23 cellular contexts compared by ENCODE assay signal in the genomic region with DNA sequence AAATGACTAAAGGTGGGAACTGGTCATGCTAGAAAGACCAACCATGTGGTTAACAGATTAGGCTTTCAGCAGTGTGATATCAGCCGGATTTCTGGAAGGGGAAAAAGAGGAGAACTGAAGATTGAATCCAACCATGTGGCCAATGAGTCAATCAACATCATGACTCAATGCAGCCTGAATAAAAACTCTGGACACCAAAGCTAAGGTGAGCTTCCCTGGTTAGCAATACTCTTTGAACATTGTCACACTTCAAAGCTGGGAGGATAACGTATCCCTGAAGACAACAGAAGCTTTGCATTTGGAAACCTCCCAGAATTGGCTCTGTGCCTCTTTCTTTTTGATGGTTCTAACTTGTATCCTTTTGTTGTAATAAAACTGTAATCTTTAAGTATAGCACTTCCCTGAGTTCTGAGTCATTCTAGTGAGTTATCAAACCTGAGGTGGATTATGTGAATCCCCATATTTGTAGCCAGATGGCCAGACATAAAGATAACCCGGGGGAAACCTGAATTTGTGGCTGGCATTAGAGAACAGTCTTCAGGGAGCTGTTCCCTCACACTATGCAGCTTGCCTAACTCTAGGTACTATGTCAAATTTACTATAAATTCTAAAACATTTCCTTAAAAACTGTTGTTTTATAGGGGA.
DNase-seq lines count a peak whose midpoint lies in the region; ATAC-seq, FAIRE-seq and TF ChIP-seq lines count a peak whose summit lies in the region.
"Had no signal": no experiment of that assay in that cellular context is flagged by ENCODE, and none has a peak within 500 bp of the region (broad histone marks: within the 10 kb centered on the region; RNA-seq: fewer than 3 reads in every experiment).

No MANE protein-coding gene starts in this region.

- H3K36me3 Mint-ChIP-seq in astrocyte (ENCODE audit: low read depth, unreplicated experiment) = no peaks in the 10 kb centered on the region
- H3K36me3 Mint-ChIP-seq: activated CD8-positive, alpha-beta memory T cell treated with anti-CD3 and anti-CD28 coated beads, Interleukin-2, amount 10 ng/mL, durations not matched to agents 7 days and 5 days; activated naive CD8-positive, alpha-beta T cell treated with anti-CD3 and anti-CD28 coated beads for 36 hours; CD8-positive, alpha-beta T cell had no signal

- no peaks in the 10 kb centered on the region for H3K27me3 ChIP-seq in astrocyte (ENCODE audit: insufficient read depth, low read length)
- H3K27me3 ChIP-seq: heart right ventricle, transverse colon had no signal

- H4K20me1 ChIP-seq in astrocyte (ENCODE audit: insufficient read depth, low read length) = no peaks in the 10 kb centered on the region

- no peaks in the 10 kb centered on the region for H3K79me2 ChIP-seq in astrocyte (ENCODE audit: insufficient read depth, low read length)

- H3K36me3 ChIP-seq in astrocyte (ENCODE audit: insufficient read depth, low read length) = no peaks in the 10 kb centered on the region
- H3K36me3 ChIP-seq in mucosa of descending colon (ENCODE audit: low read depth) = no peaks in the 10 kb centered on the region
- H3K36me3 ChIP-seq: heart right ventricle, transverse colon had no signal

- no peak overlapping the region for H3K4me2 ChIP-seq in astrocyte (ENCODE audit: low read length)

- no peak overlapping the region for H3K27ac Mint-ChIP-seq in astrocyte (ENCODE audit: unreplicated experiment)
- H3K27ac Mint-ChIP-seq: activated CD4-positive, alpha-beta T cell treated with anti-CD3 and anti-CD28 coated beads, Interleukin-2, amount 10 ng/mL, durations not matched to agents 24 days and 14 days; activated CD8-positive, alpha-beta memory T cell treated with anti-CD3 and anti-CD28 coated beads, Interleukin-2, amount 10 ng/mL, durations not matched to agents 7 days and 5 days; activated naive CD8-positive, alpha-beta T cell treated with anti-CD3 and anti-CD28 coated beads for 36 hours; activated T-helper 17 cell treated with anti-CD3 and anti-CD28 coated beads, Interleukin-2, amount 50 U/mL, for 72 hours; CD8-positive, alpha-beta T cell; stimulated activated naive CD8-positive, alpha-beta T cell treated with anti-CD3 and anti-CD28 coated beads, Interleukin-15, Interleukin-2, amounts not matched to agents 100 ng/mL and 50 ng/mL, for 24 hours had no signal

- no peaks in the 10 kb centered on the region for H3K9me3 ChIP-seq in astrocyte (ENCODE audit: insufficient read depth, low read depth, low read length)
- no peaks in the 10 kb centered on the region for H3K9me3 ChIP-seq in mucosa of descending colon
- H3K9me3 ChIP-seq: transverse colon had no signal

- no peak overlapping the region for H3K4me3 ChIP-seq in astrocyte (ENCODE audit: insufficient read depth, low read depth, low read length)
- H3K4me3 ChIP-seq in mucosa of descending colon = no peak overlapping the region
- H3K4me3 ChIP-seq: heart right ventricle, transverse colon had no signal

- ATAC-seq in mucosa of descending colon (peak; percentile 53), HG02870 (IDR thresholded peaks at IDR 0.05; ENCODE audit: unreplicated experiment) (no peak), GM21717 (IDR thresholded peaks at IDR 0.05; ENCODE audit: unreplicated experiment) (no peak), esophagus mucosa (no peak), HG03139 (IDR thresholded peaks at IDR 0.05; ENCODE audit: unreplicated experiment) (no peak)
- ATAC-seq: activated CD8-positive, alpha-beta memory T cell treated with anti-CD3 and anti-CD28 coated beads, Interleukin-2, amount 10 ng/mL, durations not matched to agents 7 days and 5 days; activated T-helper 17 cell treated with anti-CD3 and anti-CD28 coated beads, Interleukin-2, amount 50 U/mL, for 72 hours; CD8-positive, alpha-beta T cell; heart right ventricle had no signal

- H3K27ac ChIP-seq in astrocyte (ENCODE audit: low read depth, low read length) = peak overlapping the region; percentile 6
- H3K27ac ChIP-seq: heart right ventricle, transverse colon had no signal

- intact Hi-C loops in mucosa of descending colon (cut with DNase I, micrococcal nuclease) = no loop called here

- DNase-seq in EL (peak; percentile 37), LHCN-M2 (ENCODE audit: low read depth) (peak; percentile 42), astrocyte (ENCODE audit: low read depth) (peak; percentile 45), mucosa of descending colon (no peak)
- DNase-seq: activated CD4-positive, alpha-beta T cell treated with anti-CD3 and anti-CD28 coated beads, Interleukin-2, amount 10 ng/mL, durations not matched to agents 24 days and 14 days; activated CD8-positive, alpha-beta memory T cell treated with anti-CD3 and anti-CD28 coated beads, Interleukin-2, amount 10 ng/mL, durations not matched to agents 7 days and 5 days; activated naive CD8-positive, alpha-beta T cell treated with anti-CD3 and anti-CD28 coated beads for 36 hours; CD8-positive, alpha-beta T cell; heart right ventricle; MM.1S; NCI-H1436 treated with DMSO at 0.1 percent for 48 hours; NCI-H526 treated with DMSO at 0.1 percent for 48 hours; SIG-M5; stimulated activated CD4-positive, alpha-beta T cell treated with anti-CD3 and anti-CD28 coated beads, Interleukin-4, amount 100 ng/mL, for 24 hours; T-helper 1 cell; transverse colon had no signal

- peak; percentile 76 for FAIRE-seq in astrocyte (lab: Jason Lieb, UNC)
- FAIRE-seq: colon had no signal

- peaks cover 22% of the 10 kb centered on the region for H3K4me1 Mint-ChIP-seq in astrocyte (ENCODE audit: low read depth, unreplicated experiment)
- H3K4me1 Mint-ChIP-seq: activated CD4-positive, alpha-beta T cell treated with anti-CD3 and anti-CD28 coated beads, Interleukin-2, amount 10 ng/mL, durations not matched to agents 24 days and 14 days; activated CD8-positive, alpha-beta memory T cell treated with anti-CD3 and anti-CD28 coated beads, Interleukin-2, amount 10 ng/mL, durations not matched to agents 7 days and 5 days; activated naive CD8-positive, alpha-beta T cell treated with anti-CD3 and anti-CD28 coated beads for 36 hours; activated T-helper 17 cell treated with anti-CD3 and anti-CD28 coated beads, Interleukin-2, amount 50 U/mL, for 72 hours had no signal

- no peaks in the 10 kb centered on the region for H3K9me3 Mint-ChIP-seq in astrocyte (ENCODE audit: unreplicated experiment)
- H3K9me3 Mint-ChIP-seq: activated CD4-positive, alpha-beta T cell treated with anti-CD3 and anti-CD28 coated beads, Interleukin-2, amount 10 ng/mL, durations not matched to agents 24 days and 14 days; activated naive CD8-positive, alpha-beta T cell treated with anti-CD3 and anti-CD28 coated beads for 36 hours; activated T-helper 17 cell treated with anti-CD3 and anti-CD28 coated beads, Interleukin-2, amount 50 U/mL, for 72 hours; stimulated activated naive CD8-positive, alpha-beta T cell treated with anti-CD3 and anti-CD28 coated beads, Interleukin-15, Interleukin-2, amounts not matched to agents 100 ng/mL and 50 ng/mL, for 24 hours had no signal

- H3K4me1 ChIP-seq in astrocyte (ENCODE audit: insufficient read depth, low read length) (no peaks in the 10 kb centered on the region), mucosa of descending colon (ENCODE audit: low read depth) (no peaks in the 10 kb centered on the region)
- H3K4me1 ChIP-seq: heart right ventricle, transverse colon had no signal

- TF ChIP-seq CTCF in astrocyte (IDR thresholded peaks at IDR 0.05; ENCODE audit: insufficient read depth, low read depth, low read length) (no peak), mucosa of descending colon (IDR thresholded peaks at IDR 0.05) (no peak)

- H3K4me3 Mint-ChIP-seq in astrocyte (ENCODE audit: unreplicated experiment) = no peak overlapping the region
- H3K4me3 Mint-ChIP-seq: activated CD4-positive, alpha-beta T cell treated with anti-CD3 and anti-CD28 coated beads, Interleukin-2, amount 10 ng/mL, durations not matched to agents 24 days and 14 days; activated CD8-positive, alpha-beta memory T cell treated with anti-CD3 and anti-CD28 coated beads, Interleukin-2, amount 10 ng/mL, durations not matched to agents 7 days and 5 days; activated naive CD8-positive, alpha-beta T cell treated with anti-CD3 and anti-CD28 coated beads for 36 hours; activated T-helper 17 cell treated with anti-CD3 and anti-CD28 coated beads, Interleukin-2, amount 50 U/mL, for 72 hours; CD8-positive, alpha-beta T cell; stimulated activated naive CD8-positive, alpha-beta T cell treated with anti-CD3 and anti-CD28 coated beads, Interleukin-15, Interleukin-2, amounts not matched to agents 100 ng/mL and 50 ng/mL, for 24 hours had no signal

- H3K27me3 Mint-ChIP-seq in astrocyte (ENCODE audit: low read depth, unreplicated experiment) = no peaks in the 10 kb centered on the region
- H3K27me3 Mint-ChIP-seq: activated CD4-positive, alpha-beta T cell treated with anti-CD3 and anti-CD28 coated beads, Interleukin-2, amount 10 ng/mL, durations not matched to agents 24 days and 14 days; activated CD8-positive, alpha-beta memory T cell treated with anti-CD3 and anti-CD28 coated beads, Interleukin-2, amount 10 ng/mL, durations not matched to agents 7 days and 5 days; activated naive CD8-positive, alpha-beta T cell treated with anti-CD3 and anti-CD28 coated beads for 36 hours; activated T-helper 17 cell treated with anti-CD3 and anti-CD28 coated beads, Interleukin-2, amount 50 U/mL, for 72 hours; stimulated activated naive CD8-positive, alpha-beta T cell treated with anti-CD3 and anti-CD28 coated beads, Interleukin-15, Interleukin-2, amounts not matched to agents 100 ng/mL and 50 ng/mL, for 24 hours had no signal

- no peak overlapping the region for H2AFZ ChIP-seq in astrocyte (ENCODE audit: low read depth, low read length)

- H3K9ac ChIP-seq in astrocyte (ENCODE audit: low read length) = no peak overlapping the region

Comparison
In these comparisons a context has a peak if more than half of its experiments do, and no peak if none do; other contexts are left out.
1. DNase-seq: peak in EL (single experiment), LHCN-M2 (single experiment) and astrocyte (single experiment); none in mucosa of descending colon (0 of 3).